ENCODE assay signal across 8 cellular contexts in the genomic region with DNA sequence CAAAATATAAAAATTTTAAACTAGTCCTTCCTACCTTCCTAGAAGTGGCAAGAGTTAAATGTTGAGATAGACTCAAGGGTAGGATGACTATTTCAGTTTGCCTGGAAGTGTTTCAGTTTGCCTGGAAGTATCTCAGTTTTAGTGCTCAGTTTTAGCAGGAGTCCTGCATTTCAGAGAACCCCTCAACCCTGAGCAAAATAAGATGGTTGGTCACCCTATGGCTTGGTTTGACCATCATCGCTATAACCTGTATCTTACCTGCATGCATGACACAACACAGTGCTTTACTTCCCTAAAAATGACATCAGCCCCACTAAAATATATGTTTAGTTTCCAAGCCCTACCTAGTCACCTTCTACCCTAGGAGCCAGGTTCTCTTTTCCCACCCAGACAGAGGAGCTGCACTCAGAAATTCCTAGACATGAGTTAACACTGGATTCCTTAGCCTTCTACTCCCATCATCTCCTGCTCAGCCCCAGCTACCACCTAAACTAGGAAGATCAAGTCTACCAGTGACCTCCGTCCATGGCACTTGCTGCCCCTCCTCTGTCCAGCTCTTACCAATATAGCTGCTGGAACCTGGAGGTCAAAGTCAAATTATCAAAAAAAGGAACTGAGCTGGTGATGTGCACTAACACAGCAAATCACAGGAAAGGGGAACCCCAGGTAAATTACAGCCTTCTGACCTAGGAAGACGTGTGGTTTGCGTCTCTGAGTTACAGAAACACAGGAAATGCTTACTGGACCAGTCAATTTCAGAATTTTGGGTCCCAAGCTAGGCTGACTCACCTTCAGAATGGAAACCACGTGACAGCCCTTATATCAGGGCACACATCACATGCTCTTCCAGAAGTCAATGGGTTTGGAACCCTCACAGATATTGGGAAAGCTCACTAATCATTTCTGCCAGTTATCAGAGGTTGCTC. TPM values are rescaled to one million over a fixed set of nuclear protein-coding genes. Genes with fewer than 3 reads are reported as not detected.
DNase-seq lines count a peak whose midpoint lies in the region; ATAC-seq, FAIRE-seq and TF ChIP-seq lines count a peak whose summit lies in the region.

No MANE protein-coding gene starts in this region.

- peak overlapping the region; percentile 71 for H3K27ac ChIP-seq in HL-60 (replicated peaks)

- DNase-seq in GM18507 (ENCODE audit: extremely low spot score, insufficient read length, low read depth) (peak; percentile 62), HL-60 (ENCODE audit: low read depth in 1 of 2, low spot score in 1 of 2) (peak in 1 of 2 experiments; percentile 71), dermis blood vessel endothelial cell (peak; percentile 45), HTR-8/SVneo (ENCODE audit: insufficient read length, low spot score) (no peak), SHP77 treated with DMSO at 0.1 percent for 48 hours (lab: John Stamatoyannopoulos, UW) (no peak), SW480 (ENCODE audit: low spot score) (no peak), H4 (ENCODE audit: low spot score) (no peak)

- FAIRE-seq in GM18507 (lab: Jason Lieb, UNC), result peak; percentile 91
- FAIRE-seq in HTR-8/SVneo (lab: Jason Lieb, UNC), result no peak

- TF ChIP-seq CTCF in HL-60 (IDR thresholded peaks at IDR 0.05; ENCODE audit: insufficient read depth, low read length), result no peak

- peaks cover 21% of the 10 kb centered on the region for H3K27me3 ChIP-seq in HL-60 (ENCODE audit: insufficient read depth, poor library complexity, severe bottlenecking)

- peak; percentile 88 for ATAC-seq in GM21526 (IDR thresholded peaks at IDR 0.05; ENCODE audit: low FRiP score, unreplicated experiment)

- no peak overlapping the region for H3K4me3 ChIP-seq in HL-60 (replicated peaks; ENCODE audit: insufficient read depth, low read length)

RNA-seq across cellular contexts. Expression of a gene that starts 2.2 kb away (rescaled TPM):
- 0.33 and 1.0 TPM in 2 replicates for total RNA-seq in dermis blood vessel endothelial cell
- 0.31 TPM in 1 of 2 replicates, not detected in the other for total RNA-seq in H4 (2014; rRNA removed; shearing (Covaris generic))

RNA-seq across cellular contexts. Expression of a gene that starts 20.7 kb away (rescaled TPM):
- 1.5 and 1.9 TPM in 2 replicates for total RNA-seq in dermis blood vessel endothelial cell
- 1.3 and 1.8 TPM in 2 replicates for total RNA-seq in H4 (2014; rRNA removed; shearing (Covaris generic))

RNA-seq across cellular contexts. Expression of a gene that starts 31.7 kb away (rescaled TPM):
- not detected in 2 replicates for total RNA-seq in dermis blood vessel endothelial cell
- total RNA-seq in H4 (2014; rRNA removed; shearing (Covaris generic)), result 0.08 TPM in 1 of 2 replicates, not detected in the other

Comparison
In these comparisons a context has a peak if more than half of its experiments do, and no peak if none do; other contexts are left out.
1. DNase-seq: peak in GM18507 (single experiment) and dermis blood vessel endothelial cell (single experiment); none in HTR-8/SVneo (single experiment), SHP77 treated with DMSO at 0.1 percent for 48 hours (single experiment), SW480 (single experiment) and H4 (single experiment).